9 cellular contexts compared by ENCODE assay signal in genomic region chr2:106085441-106085911, GRCh38.
DNase-seq lines count a peak whose midpoint lies in the region; ATAC-seq and TF ChIP-seq lines count a peak whose summit lies in the region.
"Had no signal": no experiment of that assay in that cellular context is flagged by ENCODE, and none has a peak within 500 bp of the region (broad histone marks: within the 10 kb centered on the region; RNA-seq: fewer than 3 reads in every experiment).

No MANE protein-coding gene starts in this region.

- peak overlapping the region; percentile 81 for H3K27ac Mint-ChIP-seq in activated naive CD8-positive, alpha-beta T cell treated with anti-CD3 and anti-CD28 coated beads, Interleukin-2, amount 50 U/mL, for 24 hours
- H3K27ac Mint-ChIP-seq: B cell had no signal

- H3K4me3 ChIP-seq in OCI-LY3 (ENCODE audit: low read length), result no peak overlapping the region
- H3K4me3 ChIP-seq in tibial nerve, result no peak overlapping the region

- no peak for TF ChIP-seq POLR2A in tibial nerve (IDR thresholded peaks at IDR 0.05)

- H3K4me1 ChIP-seq in OCI-LY3 (ENCODE audit: low read length), result peaks cover 4% of the 10 kb centered on the region; the same call in 1 of the 2 replicates
- no peaks in the 10 kb centered on the region for H3K4me1 ChIP-seq in tibial nerve

- peak overlapping the region; percentile 73 for H3K4me3 Mint-ChIP-seq in activated naive CD8-positive, alpha-beta T cell treated with anti-CD3 and anti-CD28 coated beads, Interleukin-2, amount 50 U/mL, for 24 hours
- H3K4me3 Mint-ChIP-seq: B cell had no signal

- H3K36me3 ChIP-seq in OCI-LY3 (replicated peaks; ENCODE audit: low read depth, low read length) (no peaks in the 10 kb centered on the region), tibial nerve (peaks cover 0 to 4% (median 0%) of the 10 kb centered on the region in 3 donors)

- peak; percentile 72 for TF ChIP-seq CTCF in OCI-LY3 (IDR thresholded peaks at IDR 0.05; ENCODE audit: low read depth, low read length)
- TF ChIP-seq CTCF in tibial nerve (IDR thresholded peaks at IDR 0.05), result peak in 4 of 5 experiments; percentile 18 to 39 (median 22)

- peak overlapping the region; percentile 33 for H3K4me2 ChIP-seq in OCI-LY3 (ENCODE audit: low read length)

- H3K27ac ChIP-seq in OCI-LY3 (ENCODE audit: low read length) (no peak overlapping the region), tibial nerve (no peak overlapping the region)

- H3K27me3 Mint-ChIP-seq in activated naive CD8-positive, alpha-beta T cell treated with anti-CD3 and anti-CD28 coated beads, Interleukin-2, amount 50 U/mL, for 24 hours, result no peaks in the 10 kb centered on the region
- H3K27me3 Mint-ChIP-seq: B cell had no signal

- WGBS in tibial nerve, 2 donors, result 43 to 46% methylated on average over 8 of the region's 8 CpGs

- H3K9ac ChIP-seq in OCI-LY3 (ENCODE audit: low read length), result no peak overlapping the region

- peaks cover 6% of the 10 kb centered on the region for H3K9me3 Mint-ChIP-seq in activated naive CD8-positive, alpha-beta T cell treated with anti-CD3 and anti-CD28 coated beads, Interleukin-2, amount 50 U/mL, for 24 hours

- H3K79me2 ChIP-seq in OCI-LY3 (ENCODE audit: low read length), result no peaks in the 10 kb centered on the region

- H3K4me1 Mint-ChIP-seq in activated naive CD8-positive, alpha-beta T cell treated with anti-CD3 and anti-CD28 coated beads, Interleukin-2, amount 50 U/mL, for 24 hours, result peaks cover 51% of the 10 kb centered on the region

- ATAC-seq in activated naive CD8-positive, alpha-beta T cell treated with anti-CD3 and anti-CD28 coated beads, Interleukin-2, amount 50 U/mL, for 24 hours, result peak; percentile 97
- no peak for ATAC-seq in HG03097 (IDR thresholded peaks at IDR 0.05; ENCODE audit: low FRiP score, unreplicated experiment)

- DNase-seq in NCI-H146 (lab: John Stamatoyannopoulos, UW), result peak; percentile 24
- DNase-seq in NCI-H146 treated with DMSO at 0.1 percent for 48 hours (lab: John Stamatoyannopoulos, UW; ENCODE audit: unreplicated experiment), result no peak
- DNase-seq in activated naive CD8-positive, alpha-beta T cell treated with anti-CD3 and anti-CD28 coated beads, Interleukin-2, amount 50 U/mL, for 24 hours, result peak; percentile 52
- peak; percentile 65 for DNase-seq in iris pigment epithelial cell (ENCODE audit: low read depth)
- peak in 1 of 2 donors; percentile 53 for DNase-seq in tibial nerve (ENCODE audit: low spot score in 2 of 2)
- DNase-seq in HPDE6-E6E7 (ENCODE audit: extremely low spot score), result no peak

- H3K9me3 ChIP-seq in OCI-LY3 (ENCODE audit: insufficient read depth, low read length), result no peaks in the 10 kb centered on the region
- no peaks in the 10 kb centered on the region for H3K9me3 ChIP-seq in tibial nerve

- no peak overlapping the region; the same call in 1 of the 2 replicates for H2AFZ ChIP-seq in OCI-LY3 (ENCODE audit: low read depth, low read length)

- H3K27me3 ChIP-seq in OCI-LY3 (ENCODE audit: low read depth, low read length), result no peaks in the 10 kb centered on the region
- H3K27me3 ChIP-seq in tibial nerve, result no peaks in the 10 kb centered on the region

- H4K20me1 ChIP-seq in OCI-LY3 (ENCODE audit: insufficient read depth, low read length), result no peaks in the 10 kb centered on the region

- peaks cover 10% of the 10 kb centered on the region for H3K36me3 Mint-ChIP-seq in activated naive CD8-positive, alpha-beta T cell treated with anti-CD3 and anti-CD28 coated beads, Interleukin-2, amount 50 U/mL, for 24 hours (ENCODE audit: low read depth)

- TF ChIP-seq EP300 in tibial nerve (IDR thresholded peaks at IDR 0.05), result no peak

Comparison
In these comparisons a context has a peak if more than half of its experiments do, and no peak if none do; other contexts are left out.
1. DNase-seq: peak in NCI-H146 (single experiment), activated naive CD8-positive, alpha-beta T cell treated with anti-CD3 and anti-CD28 coated beads, Interleukin-2, amount 50 U/mL, for 24 hours (single experiment) and iris pigment epithelial cell (single experiment); none in NCI-H146 treated with DMSO at 0.1 percent for 48 hours (single experiment) and HPDE6-E6E7 (single experiment).